ENCODE assay signal across 5 cellular contexts in the genomic region with DNA sequence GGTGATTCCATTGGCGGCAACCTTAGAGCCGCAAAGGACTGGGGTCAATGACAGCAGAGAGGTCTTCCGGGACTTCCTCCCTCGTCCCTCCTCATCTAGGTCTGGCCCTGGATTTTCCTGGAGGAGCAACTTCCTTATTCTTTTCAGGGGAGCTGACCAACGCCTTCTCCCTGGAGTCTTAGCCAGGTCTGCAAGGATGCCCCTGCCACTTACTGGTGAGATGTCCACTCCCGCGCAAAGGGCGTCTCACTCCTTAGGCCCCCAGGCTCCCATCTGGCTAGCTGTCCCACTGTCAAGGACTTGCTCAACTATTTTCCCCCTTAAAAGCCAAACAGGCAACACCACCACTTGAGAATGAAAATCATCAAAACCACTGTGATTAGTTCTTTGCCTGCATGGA.
"Had no signal": no experiment of that assay in that cellular context is flagged by ENCODE, and none has a peak within 500 bp of the region (broad histone marks: within the 10 kb centered on the region; RNA-seq: fewer than 3 reads in every experiment).

No MANE protein-coding gene starts in this region.

- H3K9me3 Mint-ChIP-seq: stimulated activated memory B cell treated with anti-CD40 and anti-IgM and Interleukin-4, amounts not matched to agents 10 μg/mL and 1 μg/mL and 100 μg/mL, for 72 hours had no signal

- H3K36me3 Mint-ChIP-seq: stimulated activated memory B cell treated with anti-CD40 and anti-IgM and Interleukin-4, amounts not matched to agents 10 μg/mL and 1 μg/mL and 100 μg/mL, for 72 hours had no signal

- H3K36me3 ChIP-seq: gastrocnemius medialis had no signal

- H3K27ac Mint-ChIP-seq: stimulated activated memory B cell treated with anti-CD40 and anti-IgM and Interleukin-4, amounts not matched to agents 10 μg/mL and 1 μg/mL and 100 μg/mL, for 72 hours had no signal

- H3K9me3 ChIP-seq: gastrocnemius medialis, tibial artery had no signal

- H3K27ac ChIP-seq: cardiac muscle cell, gastrocnemius medialis, tibial artery had no signal

- DNase-seq: cortex of kidney had no signal

- H3K4me1 ChIP-seq: tibial artery had no signal

- H3K27me3 ChIP-seq: cardiac muscle cell, gastrocnemius medialis, tibial artery had no signal

- H3K4me3 ChIP-seq: cardiac muscle cell, gastrocnemius medialis, tibial artery had no signal

- H3K4me3 Mint-ChIP-seq: stimulated activated memory B cell treated with anti-CD40 and anti-IgM and Interleukin-4, amounts not matched to agents 10 μg/mL and 1 μg/mL and 100 μg/mL, for 72 hours had no signal
